Comparison of ENCODE assay signal across 8 cellular contexts in genomic region chr7:114082567-114082933, GRCh38.
A peak's percentile ranks its signal among the peaks of the same experiment; 100 is the strongest.
DNase-seq lines count a peak whose midpoint lies in the region; ATAC-seq, FAIRE-seq and TF ChIP-seq lines count a peak whose summit lies in the region.

No MANE protein-coding gene starts in this region.

- 5 to 10% (median 8%) methylated on average over 15 of the region's 15 CpGs for WGBS in heart left ventricle, 4 donors

- H3K27ac ChIP-seq in heart left ventricle, result peak overlapping the region in 2 of 12 donors; percentile 20 to 92
- H3K27ac ChIP-seq in muscle layer of duodenum (ENCODE audit: low read length), result peak overlapping the region; percentile 97
- peak overlapping the region; percentile 90 to 97 for H3K27ac ChIP-seq in uterus
- no peak overlapping the region for H3K27ac ChIP-seq in foreskin keratinocyte

- H3K27me3 ChIP-seq in heart left ventricle (peaks cover 10 to 86% (median 58%) of the 10 kb centered on the region in 9 donors), muscle layer of duodenum (ENCODE audit: low read depth, low read length) (peaks cover 6% of the 10 kb centered on the region), uterus (peaks cover 0 to 5% of the 10 kb centered on the region in 2 donors), foreskin keratinocyte (peaks cover 43% of the 10 kb centered on the region)

- TF ChIP-seq CTCF in heart left ventricle (IDR thresholded peaks at IDR 0.05), result no peak
- no peak for TF ChIP-seq CTCF in uterus (IDR thresholded peaks at IDR 0.05)
- TF ChIP-seq CTCF in foreskin keratinocyte (conservative IDR thresholded peaks at IDR 0.05), result no peak

- H3K9me3 ChIP-seq in heart left ventricle (no peaks in the 10 kb centered on the region), muscle layer of duodenum (ENCODE audit: control insufficient read depth in 1 of 2, low read length in 2 of 2) (no peaks in the 10 kb centered on the region), uterus (no peaks in the 10 kb centered on the region)

- H3K4me3 ChIP-seq in heart left ventricle (peak overlapping the region; percentile 8 to 73 (median 42)), muscle layer of duodenum (ENCODE audit: low read depth in 1 of 2, low read length in 2 of 2) (peak overlapping the region; percentile 87 to 92), uterus (peak overlapping the region; percentile 59 to 71)

- intact Hi-C loops in heart left ventricle (cut with DNase I), result loop anchor here in 7 of 10 donors (5.0 to 10.0 kb wide), 8 partner anchors 322 to 1132 kb away; partner anchors contain the start of gene FOXP2 (in 2 of the 7)
- intact Hi-C loops in Right ventricle myocardium superior (cut with DNase I), result loop anchor here (10.0 kb wide), 1 partner anchor 332 kb away; the partner anchor contains the start of gene FOXP2
- intact Hi-C loops in uterus (cut with DNase I; ENCODE audit: low total_unique reads), result no loop called here

- no peaks in the 10 kb centered on the region for H3K36me3 ChIP-seq in heart left ventricle
- no peaks in the 10 kb centered on the region for H3K36me3 ChIP-seq in muscle layer of duodenum (ENCODE audit: control insufficient read depth in 1 of 2, insufficient read depth in 2 of 2, low read length in 2 of 2)
- H3K36me3 ChIP-seq in uterus, result no peaks in the 10 kb centered on the region

- TF ChIP-seq POLR2A in heart left ventricle (IDR thresholded peaks at IDR 0.05), result no peak
- no peak for TF ChIP-seq POLR2A in uterus (IDR thresholded peaks at IDR 0.05)
- TF ChIP-seq POLR2A in GM12891 (IDR thresholded peaks at IDR 0.05; ENCODE audit: low read depth, low read length), result no peak

- FAIRE-seq in GM12891 (lab: Jason Lieb, UNC), result no peak

- H3K4me1 ChIP-seq in heart left ventricle (peaks cover 0 to 47% (median 11%) of the 10 kb centered on the region in 12 donors), muscle layer of duodenum (ENCODE audit: control insufficient read depth in 1 of 2, insufficient read depth in 2 of 2, low read length in 2 of 2) (peaks cover 0 to 3% of the 10 kb centered on the region in 2 donors), uterus (no peaks in the 10 kb centered on the region), foreskin keratinocyte (no peaks in the 10 kb centered on the region)

- DNase-seq in heart left ventricle (no peak), Right ventricle myocardium superior (no peak), dedifferentiated amniotic fluid mesenchymal stem cell (ENCODE audit: extremely low spot score) (peak; percentile 14), uterus (no peak), GM12891 (ENCODE audit: insufficient read length, low spot score) (no peak), foreskin keratinocyte (no peak), NCI-H2029 treated with DMSO at 0.1 percent for 48 hours (lab: John Stamatoyannopoulos, UW) (no peak)

- ATAC-seq in heart left ventricle (no peak), Right ventricle myocardium superior (ENCODE audit: poor library complexity) (no peak), foreskin keratinocyte (no peak)

TF ChIP-seq in GM12891, 5 proteins besides CTCF, POLR2A, EP300 and RAD21:
- TF ChIP-seq TAF1 (IDR thresholded peaks at IDR 0.05; ENCODE audit: low read depth, low read length), result no peak
- no peak for TF ChIP-seq POU2F2 (IDR thresholded peaks at IDR 0.05; ENCODE audit: low read depth, low read length)
- TF ChIP-seq PAX5 (IDR thresholded peaks at IDR 0.05; ENCODE audit: insufficient read depth, low read length, severe bottlenecking), result no peak
